1 cellular context compared by ENCODE assay signal in genomic region chr1:43653339-43653738, GRCh38.
TF ChIP-seq lines count a peak whose summit lies in the region.

No MANE protein-coding gene starts in this region.

TF ChIP-seq in GM12878, 131 proteins besides CTCF, POLR2A, EP300 and RAD21:
- TF ChIP-seq GABPA (IDR thresholded peaks at IDR 0.05; ENCODE audit: low read depth) = no peak
- peak; percentile 19; the same call in 1 of the 2 replicates for TF ChIP-seq SMC3 (IDR thresholded peaks at IDR 0.05; ENCODE audit: borderline replicate concordance, low read length)
